8 cellular contexts compared by ENCODE assay signal in genomic region chr12:79517363-79517762, GRCh38.
"Had no signal": no experiment of that assay in that cellular context is flagged by ENCODE, and none has a peak within 500 bp of the region (broad histone marks: within the 10 kb centered on the region; RNA-seq: fewer than 3 reads in every experiment).

No MANE protein-coding gene starts in this region.

- H3K4me2 ChIP-seq: KMS-11 had no signal

- H3K4me3 ChIP-seq: K562 had no signal

- H3K4me3 Mint-ChIP-seq: IgD-negative memory B cell had no signal

- H3K4me1 Mint-ChIP-seq: IgD-negative memory B cell had no signal

- H3K9ac ChIP-seq: KMS-11 had no signal

- ATAC-seq: K562 had no signal

- H3K27ac Mint-ChIP-seq: IgD-negative memory B cell had no signal

- FAIRE-seq: HTR-8/SVneo, K562 had no signal

- H3K27ac ChIP-seq: HL-60, KMS-11 had no signal

- H3K27me3 Mint-ChIP-seq: IgD-negative memory B cell had no signal

- DNase-seq: IMR-90, KBM-7, KG1 had no signal
